ENCODE assay signal across 29 cellular contexts in the genomic region with DNA sequence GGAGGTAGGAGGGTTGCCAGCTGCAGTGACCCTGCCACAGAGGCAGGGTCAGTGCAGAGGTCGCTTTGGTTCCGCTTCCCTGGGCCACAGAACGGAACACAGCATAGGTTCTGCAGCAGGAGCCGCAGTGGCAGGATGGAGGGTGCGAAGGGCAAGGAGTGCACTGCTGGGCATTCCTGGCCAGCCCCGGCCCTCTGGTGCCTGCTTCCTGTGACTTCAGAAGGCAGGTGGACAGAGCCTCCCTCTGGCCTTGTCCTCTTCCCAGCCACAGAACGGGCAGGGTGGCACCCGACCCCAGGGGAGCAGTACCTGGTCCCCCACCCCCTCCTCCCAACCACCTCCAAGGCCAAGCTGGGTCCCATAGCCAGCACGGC. TPM values are rescaled to one million over a fixed set of nuclear protein-coding genes. Genes with fewer than 3 reads are reported as not detected.
A peak's percentile ranks its signal among the peaks of the same experiment; 100 is the strongest.
DNase-seq lines count a peak whose midpoint lies in the region; ATAC-seq and TF ChIP-seq lines count a peak whose summit lies in the region.
"Had no signal": no experiment of that assay in that cellular context is flagged by ENCODE, and none has a peak within 500 bp of the region (broad histone marks: within the 10 kb centered on the region; RNA-seq: fewer than 3 reads in every experiment).

No MANE protein-coding gene starts in this region.

- CTCF ChIA-PET in naive thymus-derived CD4-positive, alpha-beta T cell (lab: Charles Lee) = no interaction called here

- peaks cover 70% of the 10 kb centered on the region for H3K4me1 ChIP-seq in left ventricle myocardium inferior
- peaks cover 23% of the 10 kb centered on the region for H3K4me1 ChIP-seq in psoas muscle
- H3K4me1 ChIP-seq in naive thymus-derived CD4-positive, alpha-beta T cell (ENCODE audit: control insufficient read depth in 2 of 2, insufficient read depth in 2 of 2, low read length in 2 of 2) = no peaks in the 10 kb centered on the region
- H3K4me1 ChIP-seq in foreskin keratinocyte = peaks cover 19% of the 10 kb centered on the region
- H3K4me1 ChIP-seq in transverse colon = peaks cover 0 to 9% (median 6%) of the 10 kb centered on the region in 4 donors
- H3K4me1 ChIP-seq: BE2C had no signal

- peaks cover 4 to 33% (median 6%) of the 10 kb centered on the region in 5 donors for H3K36me3 Mint-ChIP-seq in naive thymus-derived CD4-positive, alpha-beta T cell

- no peak for ATAC-seq in Right ventricle myocardium inferior
- peak in 1 of 4 donors; percentile 12 for ATAC-seq in psoas muscle
- ATAC-seq in naive thymus-derived CD4-positive, alpha-beta T cell = no peak
- no peak for ATAC-seq in foreskin keratinocyte
- ATAC-seq: SK-N-SH treated with all-trans-retinoic acid at 6 μM for 48 hours; stimulated activated effector memory CD8-positive, alpha-beta T cell treated with anti-CD3 and anti-CD28 coated beads, Interleukin-12 subunit alpha, Interleukin-12 subunit beta, amount 100 ng/mL, for 72 hours had no signal

- H3K9me3 Mint-ChIP-seq in naive thymus-derived CD4-positive, alpha-beta T cell = peaks cover 0 to 2% (median 0%) of the 10 kb centered on the region in 11 donors
- H3K9me3 Mint-ChIP-seq: activated CD4-positive, alpha-beta T cell treated with anti-CD3 and anti-CD28 coated beads, Interleukin-2, amount 10 ng/mL, durations not matched to agents 24 days and 14 days; activated naive CD4-positive, alpha-beta T cell treated with anti-CD3 and anti-CD28 coated beads for 36 hours; activated T-cell treated with anti-CD3 and anti-CD28 coated beads, Interleukin-2, amount 50 U/mL, for 72 hours; endodermal cell; memory B cell; stimulated activated effector memory CD8-positive, alpha-beta T cell treated with anti-CD3 and anti-CD28 coated beads, Interleukin-12 subunit alpha, Interleukin-12 subunit beta, amount 100 ng/mL, for 72 hours had no signal

- no peak for DNase-seq in left ventricle myocardium inferior
- no peak for DNase-seq in Right ventricle myocardium inferior (ENCODE audit: missing footprints)
- peak; percentile 4 for DNase-seq in kidney tubule cell (ENCODE audit: low spot score)
- DNase-seq in psoas muscle = peak in 1 of 2 donors; percentile 15
- no peak for DNase-seq in naive thymus-derived CD4-positive, alpha-beta T cell
- no peak for DNase-seq in foreskin keratinocyte
- no peak for DNase-seq in transverse colon
- DNase-seq in COR-L47 (lab: John Stamatoyannopoulos, UW) = no peak
- DNase-seq: activated CD4-positive, alpha-beta T cell treated with anti-CD3 and anti-CD28 coated beads, Interleukin-2, amount 10 ng/mL, durations not matched to agents 24 days and 14 days; activated naive CD4-positive, alpha-beta T cell treated with anti-CD3 and anti-CD28 coated beads for 36 hours; activated T-cell treated with anti-CD3 and anti-CD28 coated beads, Interleukin-2, amount 50 U/mL, for 72 hours; BE2C; EL; Kasumi-1; MV-4-11; NCI-H187; spleen; stimulated activated CD4-positive, alpha-beta T cell treated with anti-CD3 and anti-CD28 coated beads, Interleukin-2, amount 100 ng/mL, for 48 hours; T-helper 2 cell had no signal

- H3K4me3 ChIP-seq in left ventricle myocardium inferior (no peak overlapping the region), psoas muscle (no peak overlapping the region), transverse colon (no peak overlapping the region)
- no peak overlapping the region for H3K4me3 ChIP-seq in naive thymus-derived CD4-positive, alpha-beta T cell (ENCODE audit: low read length)
- H3K4me3 ChIP-seq: cardiac muscle cell, esophagus muscularis mucosa, HAP-1, spleen, tibial nerve had no signal

- 63 to 78% (median 66%) methylated on average over 9 of the region's 9 CpGs for WGBS in psoas muscle, 3 donors
- 96% methylated on average over 8 of the region's 9 CpGs; no CpG with 5 or more reads in 1 of the 2 donors for WGBS in transverse colon (ENCODE audit: low coverage in 1 of 2), 2 donors

- H3K4me3 Mint-ChIP-seq in naive thymus-derived CD4-positive, alpha-beta T cell = no peak overlapping the region
- H3K4me3 Mint-ChIP-seq: activated CD4-positive, alpha-beta T cell treated with anti-CD3 and anti-CD28 coated beads, Interleukin-2, amount 10 ng/mL, durations not matched to agents 24 days and 14 days; activated naive CD4-positive, alpha-beta T cell treated with anti-CD3 and anti-CD28 coated beads for 36 hours; activated T-cell treated with anti-CD3 and anti-CD28 coated beads, Interleukin-2, amount 50 U/mL, for 72 hours; endodermal cell; memory B cell; stimulated activated effector memory CD8-positive, alpha-beta T cell treated with anti-CD3 and anti-CD28 coated beads, Interleukin-12 subunit alpha, Interleukin-12 subunit beta, amount 100 ng/mL, for 72 hours had no signal

- H3K27me3 Mint-ChIP-seq in naive thymus-derived CD4-positive, alpha-beta T cell = no peaks in the 10 kb centered on the region
- H3K27me3 Mint-ChIP-seq: activated CD4-positive, alpha-beta T cell treated with anti-CD3 and anti-CD28 coated beads, Interleukin-2, amount 10 ng/mL, durations not matched to agents 24 days and 14 days; memory B cell had no signal

- no peak for TF ChIP-seq POLR2A in transverse colon (IDR thresholded peaks at IDR 0.05)

- H3K36me3 ChIP-seq in left ventricle myocardium inferior = peaks cover 58% of the 10 kb centered on the region
- H3K36me3 ChIP-seq in psoas muscle (ENCODE audit: insufficient read depth in 1 of 2, low read depth in 1 of 2) = peaks cover 0 to 62% of the 10 kb centered on the region in 2 donors
- H3K36me3 ChIP-seq in naive thymus-derived CD4-positive, alpha-beta T cell (ENCODE audit: control insufficient read depth in 2 of 3, insufficient read depth in 3 of 3, low read length in 3 of 3) = peaks cover 0 to 91% (median 14%) of the 10 kb centered on the region in 3 experiments
- peaks cover 0 to 29% (median 11%) of the 10 kb centered on the region in 4 donors for H3K36me3 ChIP-seq in transverse colon
- H3K36me3 ChIP-seq: cardiac muscle cell had no signal

- H3K9me3 ChIP-seq in left ventricle myocardium inferior (replicated peaks) = no peaks in the 10 kb centered on the region
- no peaks in the 10 kb centered on the region for H3K9me3 ChIP-seq in psoas muscle
- H3K9me3 ChIP-seq in naive thymus-derived CD4-positive, alpha-beta T cell (ENCODE audit: control insufficient read depth in 2 of 3, low read length in 3 of 3) = no peaks in the 10 kb centered on the region
- no peaks in the 10 kb centered on the region for H3K9me3 ChIP-seq in transverse colon
- H3K9me3 ChIP-seq: BE2C, esophagus muscularis mucosa, HAP-1, neutrophil, spleen, tibial nerve had no signal

- TF ChIP-seq EP300 in transverse colon (IDR thresholded peaks at IDR 0.05; ENCODE audit: low read depth) = no peak

- in situ Hi-C loops in transverse colon (cut with MboI; ENCODE audit: low pct_ligation_motif_present in 1 of 4, low pct_unique_long_range_greater_than_20kb in 1 of 4, low sequenced_read_pairs in 3 of 4) = no loop called here

- POLR2A ChIA-PET in naive thymus-derived CD4-positive, alpha-beta T cell (lab: Charles Lee) = no interaction called here

- intact Hi-C loops in left ventricle myocardium inferior (cut with micrococcal nuclease) = no loop called here
- intact Hi-C loops in Right ventricle myocardium inferior (cut with DNase I) = loop anchor here (5.0 kb wide), 1 partner anchor 100 kb away; no protein-coding TSS in a partner anchor
- intact Hi-C loops in psoas muscle (cut with DNase I) = no loop called here
- intact Hi-C loops in naive thymus-derived CD4-positive, alpha-beta T cell (cut with micrococcal nuclease) = no loop called here
- intact Hi-C loops in transverse colon (cut with DNase I; ENCODE audit: low total_unique reads) = no loop called here

- H3K27ac ChIP-seq in left ventricle myocardium inferior (replicated peaks) (peak overlapping the region; percentile 92), psoas muscle (peak overlapping the region; percentile 9), foreskin keratinocyte (no peak overlapping the region), transverse colon (no peak overlapping the region)
- H3K27ac ChIP-seq in naive thymus-derived CD4-positive, alpha-beta T cell (ENCODE audit: low read depth, low read length) = no peak overlapping the region
- H3K27ac ChIP-seq: cardiac muscle cell, neutrophil, VCaP had no signal

- no peak for TF ChIP-seq CTCF in left ventricle myocardium inferior (IDR thresholded peaks at IDR 0.05; ENCODE audit: borderline replicate concordance)
- TF ChIP-seq CTCF in psoas muscle (IDR thresholded peaks at IDR 0.05) = no peak
- TF ChIP-seq CTCF in foreskin keratinocyte (conservative IDR thresholded peaks at IDR 0.05) = no peak
- no peak for TF ChIP-seq CTCF in transverse colon (IDR thresholded peaks at IDR 0.05)

- no peaks in the 10 kb centered on the region for H3K27me3 ChIP-seq in left ventricle myocardium inferior (ENCODE audit: low read depth)
- H3K27me3 ChIP-seq in psoas muscle (ENCODE audit: insufficient read depth in 3 of 3, low read length in 2 of 3) = no peaks in the 10 kb centered on the region
- no peaks in the 10 kb centered on the region for H3K27me3 ChIP-seq in naive thymus-derived CD4-positive, alpha-beta T cell (ENCODE audit: control insufficient read depth in 2 of 2, insufficient read depth in 2 of 2, low read length in 2 of 2)
- H3K27me3 ChIP-seq in foreskin keratinocyte = no peaks in the 10 kb centered on the region
- no peaks in the 10 kb centered on the region for H3K27me3 ChIP-seq in transverse colon
- H3K27me3 ChIP-seq: BE2C, cardiac muscle cell, esophagus muscularis mucosa, neutrophil, spleen, tibial nerve had no signal

- peak overlapping the region in 1 of 9 donors; percentile 31 for H3K27ac Mint-ChIP-seq in naive thymus-derived CD4-positive, alpha-beta T cell
- H3K27ac Mint-ChIP-seq: activated CD4-positive, alpha-beta T cell treated with anti-CD3 and anti-CD28 coated beads, Interleukin-2, amount 10 ng/mL, durations not matched to agents 24 days and 14 days; activated naive CD4-positive, alpha-beta T cell treated with anti-CD3 and anti-CD28 coated beads for 36 hours; activated T-cell treated with anti-CD3 and anti-CD28 coated beads, Interleukin-2, amount 50 U/mL, for 72 hours; endodermal cell; memory B cell had no signal

- peaks cover 0 to 7% (median 2%) of the 10 kb centered on the region in 7 donors for H3K4me1 Mint-ChIP-seq in naive thymus-derived CD4-positive, alpha-beta T cell
- H3K4me1 Mint-ChIP-seq: stimulated activated effector memory CD8-positive, alpha-beta T cell treated with anti-CD3 and anti-CD28 coated beads, Interleukin-12 subunit alpha, Interleukin-12 subunit beta, amount 100 ng/mL, for 72 hours had no signal

RNA-seq across cellular contexts. Expression of a gene that starts 37.7 kb away (rescaled TPM):
- total RNA-seq in left ventricle myocardium inferior (9.2 TPM), Right ventricle myocardium inferior (13.3 TPM), psoas muscle (10 to 100 TPM in 1 of 4 donors, 1 to 10 TPM in 3; 7.6 to 10.3 (median 9.5) TPM), foreskin keratinocyte (11.7 and 12.3 TPM in 2 replicates), transverse colon (100 to 1,000 TPM in 2 of 4 donors, 10 to 100 TPM in 2; 76.5 to 256 (median 95.5) TPM)
- polyA plus RNA-seq in psoas muscle (1 to 10 TPM; 5.7 to 9.6 (median 5.7) TPM), foreskin keratinocyte (9.5 and 11.4 TPM in 2 replicates)
- total RNA-seq in naive thymus-derived CD4-positive, alpha-beta T cell = 100 to 1,000 TPM in 4 of 5 experiments, 10 to 100 TPM in 1; 40.9 to 169 (median 140) TPM
- polyA plus RNA-seq in naive thymus-derived CD4-positive, alpha-beta T cell = 100 to 1,000 TPM in 1 of 2 donors, 10 to 100 TPM in 1; 68.1 to 144 TPM

Comparison
In these comparisons a context has a peak if more than half of its experiments do, and no peak if none do; other contexts are left out.
1. H3K27ac ChIP-seq: peak in left ventricle myocardium inferior (single experiment) and psoas muscle (single experiment); none in naive thymus-derived CD4-positive, alpha-beta T cell (single experiment), foreskin keratinocyte (single experiment) and transverse colon (0 of 4).